Comparison of ENCODE assay signal across 13 cellular contexts in the genomic region with DNA sequence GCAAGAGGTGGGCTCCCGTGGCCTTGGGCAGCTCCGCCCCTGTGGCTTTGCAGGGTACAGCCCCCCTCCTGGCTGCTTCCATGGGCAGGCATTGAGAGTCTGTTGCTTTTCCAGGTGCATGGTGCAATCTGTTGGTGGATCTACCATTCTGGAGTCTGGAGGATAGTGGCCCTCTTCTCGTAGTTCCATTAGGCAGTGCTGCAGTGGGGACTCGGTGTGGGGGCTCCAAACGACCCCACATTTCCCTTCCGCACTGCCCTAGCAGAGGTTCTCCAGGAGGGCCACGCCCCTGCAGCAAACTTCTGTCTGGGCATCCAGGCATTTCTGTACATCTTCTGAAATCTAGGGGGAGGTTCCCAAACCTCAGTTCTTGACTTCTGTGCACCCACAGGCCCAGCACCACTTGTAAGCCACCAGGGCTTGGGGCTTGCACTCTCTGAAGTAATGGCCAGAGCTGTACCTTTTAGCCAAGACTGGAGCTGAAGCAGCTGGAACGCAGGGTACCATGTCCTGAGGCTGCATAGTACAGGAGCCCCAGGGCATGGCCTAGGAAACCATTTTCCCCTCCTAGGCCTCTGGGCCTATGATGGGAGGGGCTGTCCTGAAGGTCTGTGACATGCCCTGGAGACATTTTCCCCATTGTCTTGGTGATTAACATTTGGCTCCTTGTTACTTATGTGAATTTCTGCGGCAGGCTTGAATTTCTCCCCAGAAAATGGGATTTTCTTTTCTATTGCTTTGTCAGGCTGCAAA.
"Had no signal": no experiment of that assay in that cellular context is flagged by ENCODE, and none has a peak within 500 bp of the region (broad histone marks: within the 10 kb centered on the region; RNA-seq: fewer than 3 reads in every experiment).

No MANE protein-coding gene starts in this region.

- H3K27ac ChIP-seq: brain microvascular endothelial cell, SJCRH30 had no signal

- H3K4me3 ChIP-seq: SJCRH30, upper lobe of left lung had no signal

- H3K27me3 ChIP-seq: brain microvascular endothelial cell, SJCRH30, upper lobe of left lung had no signal

- DNase-seq: activated CD4-positive, alpha-beta T cell treated with anti-CD3 and anti-CD28 coated beads, Interleukin-2, amount 50 U/mL, for 1 hour; activated effector memory CD4-positive, alpha-beta T cell treated with Interleukin-2 at 50 U/mL for 16 hours; activated T-cell treated with anti-CD3 and anti-CD28 coated beads, Interleukin-2, amount 50 U/mL, for 1 hour; amniotic stem cell; brain microvascular endothelial cell; islet precursor cell; posterior cingulate gyrus; SJCRH30; stimulated activated CD4-positive, alpha-beta T cell treated with anti-CD3 and anti-CD28 coated beads, Interleukin-2, amount 100 ng/mL, for 24 hours; stimulated activated naive CD4-positive, alpha-beta T cell had no signal

- ATAC-seq: esophagus mucosa, sciatic nerve had no signal

- H3K9me3 ChIP-seq: SJCRH30, upper lobe of left lung had no signal
